Comparison of ENCODE assay signal across 21 cellular contexts in genomic region chr16:72940886-72941285, GRCh38.
"Had no signal": no experiment of that assay in that cellular context is flagged by ENCODE, and none has a peak within 500 bp of the region (broad histone marks: within the 10 kb centered on the region; RNA-seq: fewer than 3 reads in every experiment).

No MANE protein-coding gene starts in this region.

- DNase-seq: effector memory CD4-positive, alpha-beta T cell; left cardiac atrium; left ventricle myocardium inferior; lower lobe of right lung; midbrain; right cardiac atrium; stimulated activated CD4-positive, alpha-beta T cell treated with anti-CD3 and anti-CD28 coated beads, Interleukin-4, amount 100 ng/mL, for 1 hour; stimulated activated CD8-positive, alpha-beta memory T cell treated with anti-CD3 and anti-CD28 coated beads, Interleukin-4, amount 100 ng/mL, for 48 hours; stimulated activated naive CD8-positive, alpha-beta T cell treated with anti-CD3 and anti-CD28 coated beads, Interleukin-15, Interleukin-2, amounts not matched to agents 100 U/mL and 50 U/mL, for 24 hours; thyroid gland had no signal

- ATAC-seq: esophagus mucosa; left cardiac atrium; right cardiac atrium; stimulated activated effector memory CD8-positive, alpha-beta T cell treated with anti-CD3 and anti-CD28 coated beads, Interleukin-12 subunit alpha, Interleukin-12 subunit beta, amount 100 ng/mL, for 72 hours; stimulated activated naive CD8-positive, alpha-beta T cell treated with anti-CD3 and anti-CD28 coated beads, Interleukin-15, Interleukin-2, amounts not matched to agents 100 U/mL and 50 U/mL, for 24 hours had no signal

- H3K36me3 Mint-ChIP-seq: stimulated activated effector memory CD8-positive, alpha-beta T cell treated with anti-CD3 and anti-CD28 coated beads, Interleukin-12 subunit alpha, Interleukin-12 subunit beta, amount 100 ng/mL, for 72 hours had no signal

- H3K27me3 Mint-ChIP-seq: memory B cell had no signal

- H3K4me3 ChIP-seq: left ventricle myocardium inferior, lower lobe of right lung, smooth muscle cell, suprapubic skin, thyroid gland, upper lobe of left lung, uterus had no signal

- H3K36me3 ChIP-seq: left ventricle myocardium inferior, lower lobe of right lung, suprapubic skin, thyroid gland, upper lobe of left lung, uterus had no signal

- H3K9me3 Mint-ChIP-seq: nephron had no signal

- H3K27ac ChIP-seq: lower lobe of right lung, suprapubic skin, thyroid gland had no signal

- H3K9me3 ChIP-seq: left ventricle myocardium inferior, lower lobe of right lung, suprapubic skin, thyroid gland, upper lobe of left lung, uterus had no signal

- H3K4me1 Mint-ChIP-seq: stimulated activated effector memory CD8-positive, alpha-beta T cell treated with anti-CD3 and anti-CD28 coated beads, Interleukin-12 subunit alpha, Interleukin-12 subunit beta, amount 100 ng/mL, for 72 hours had no signal

- FAIRE-seq: endometrium, frontal cortex, keratinocyte had no signal

- H3K4me3 Mint-ChIP-seq: memory B cell; nephron; stimulated activated effector memory CD8-positive, alpha-beta T cell treated with anti-CD3 and anti-CD28 coated beads, Interleukin-12 subunit alpha, Interleukin-12 subunit beta, amount 100 ng/mL, for 72 hours had no signal

- H3K27ac Mint-ChIP-seq: memory B cell; nephron; stimulated activated effector memory CD8-positive, alpha-beta T cell treated with anti-CD3 and anti-CD28 coated beads, Interleukin-12 subunit alpha, Interleukin-12 subunit beta, amount 100 ng/mL, for 72 hours had no signal

- H3K27me3 ChIP-seq: suprapubic skin, thyroid gland, upper lobe of left lung, uterus had no signal
